Comparison of ENCODE assay signal across 9 cellular contexts in the genomic region with DNA sequence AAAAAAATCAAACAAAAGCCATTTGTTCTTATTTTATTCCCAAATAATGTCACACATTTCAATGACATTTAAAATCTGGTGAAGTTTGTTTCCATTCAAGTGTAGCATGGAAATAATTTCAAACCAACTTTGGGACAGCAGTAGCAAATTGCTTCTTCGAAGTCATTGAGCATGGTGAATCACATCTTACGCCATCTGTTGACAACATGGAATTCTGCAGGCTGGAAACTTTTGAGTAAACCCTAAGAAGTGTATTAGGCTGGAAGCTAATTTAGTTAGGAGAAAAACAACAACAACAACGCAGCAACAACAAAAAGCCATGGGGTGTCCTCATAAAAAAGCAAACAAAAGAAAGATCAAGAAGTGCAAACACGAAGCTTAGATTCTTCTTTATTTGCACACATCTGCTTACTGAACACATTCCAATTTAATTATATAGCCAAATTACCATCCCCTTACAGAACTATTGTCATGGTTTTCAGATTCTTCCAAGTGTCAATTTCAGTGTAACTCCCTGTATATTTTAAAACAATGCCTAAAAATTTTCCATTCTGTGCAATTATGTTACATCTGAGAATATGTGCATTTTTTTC.
A peak's percentile ranks its signal among the peaks of the same experiment; 100 is the strongest.
DNase-seq lines count a peak whose midpoint lies in the region; ATAC-seq and TF ChIP-seq lines count a peak whose summit lies in the region.
"Had no signal": no experiment of that assay in that cellular context is flagged by ENCODE, and none has a peak within 500 bp of the region (broad histone marks: within the 10 kb centered on the region; RNA-seq: fewer than 3 reads in every experiment).

No MANE protein-coding gene starts in this region.

- no peak overlapping the region for H3K27ac ChIP-seq in 22Rv1
- H3K27ac ChIP-seq in suprapubic skin: no peak overlapping the region

- H3K36me3 ChIP-seq in suprapubic skin: no peaks in the 10 kb centered on the region

- no peak overlapping the region for H3K27ac Mint-ChIP-seq in chondrocyte (ENCODE audit: unreplicated experiment)
- H3K27ac Mint-ChIP-seq in stimulated activated naive CD8-positive, alpha-beta T cell treated with anti-CD3 and anti-CD28 coated beads, Interleukin-15, amount 100 ng/mL, for 72 hours: peak overlapping the region in 1 of 2 donors; percentile 13
- H3K27ac Mint-ChIP-seq: activated naive CD4-positive, alpha-beta T cell treated with anti-CD3 and anti-CD28 coated beads, Interleukin-2, amount 50 U/mL, for 24 hours had no signal

- H3K27me3 ChIP-seq in suprapubic skin: no peaks in the 10 kb centered on the region

- TF ChIP-seq CTCF in 22Rv1 (IDR thresholded peaks at IDR 0.05) (peak; percentile 83), chondrocyte (IDR thresholded peaks at IDR 0.05) (peak; percentile 77), suprapubic skin (IDR thresholded peaks at IDR 0.05) (peak in 1 of 2 donors; percentile 11)

- H3K9me3 ChIP-seq in suprapubic skin: no peaks in the 10 kb centered on the region

- WGBS in suprapubic skin: 20% methylated on average over 4 of the region's 4 CpGs

- H3K4me1 ChIP-seq in suprapubic skin: no peaks in the 10 kb centered on the region

- peaks cover 5% of the 10 kb centered on the region for H3K27me3 Mint-ChIP-seq in chondrocyte (ENCODE audit: low read depth)
- H3K27me3 Mint-ChIP-seq in stimulated activated naive CD8-positive, alpha-beta T cell treated with anti-CD3 and anti-CD28 coated beads, Interleukin-15, amount 100 ng/mL, for 72 hours: no peaks in the 10 kb centered on the region
- H3K27me3 Mint-ChIP-seq: activated naive CD4-positive, alpha-beta T cell treated with anti-CD3 and anti-CD28 coated beads, Interleukin-2, amount 50 U/mL, for 24 hours had no signal

- no peaks in the 10 kb centered on the region for H3K36me3 Mint-ChIP-seq in chondrocyte (ENCODE audit: low read depth)
- H3K36me3 Mint-ChIP-seq: activated naive CD4-positive, alpha-beta T cell treated with anti-CD3 and anti-CD28 coated beads, Interleukin-2, amount 50 U/mL, for 24 hours had no signal

- no peak overlapping the region for H3K4me3 Mint-ChIP-seq in chondrocyte (ENCODE audit: unreplicated experiment)
- H3K4me3 Mint-ChIP-seq in stimulated activated naive CD8-positive, alpha-beta T cell treated with anti-CD3 and anti-CD28 coated beads, Interleukin-15, amount 100 ng/mL, for 72 hours: no peak overlapping the region
- H3K4me3 Mint-ChIP-seq: activated naive CD4-positive, alpha-beta T cell treated with anti-CD3 and anti-CD28 coated beads, Interleukin-2, amount 50 U/mL, for 24 hours had no signal

- no peak overlapping the region for H3K4me3 ChIP-seq in suprapubic skin

- H3K9me3 Mint-ChIP-seq in chondrocyte (ENCODE audit: low read depth): no peaks in the 10 kb centered on the region
- no peaks in the 10 kb centered on the region for H3K9me3 Mint-ChIP-seq in stimulated activated naive CD8-positive, alpha-beta T cell treated with anti-CD3 and anti-CD28 coated beads, Interleukin-15, amount 100 ng/mL, for 72 hours

- TF ChIP-seq POLR2A in suprapubic skin (IDR thresholded peaks at IDR 0.05): no peak

- peak; percentile 52 for DNase-seq in NCI-H2171 (lab: John Stamatoyannopoulos, UW)
- no peak for DNase-seq in chondrocyte (ENCODE audit: low spot score)
- peak; percentile 33 for DNase-seq in renal cortical epithelial cell (ENCODE audit: low read depth)
- DNase-seq in stimulated activated naive CD8-positive, alpha-beta T cell treated with anti-CD3 and anti-CD28 coated beads, Interleukin-15, amount 100 ng/mL, for 72 hours: no peak
- DNase-seq in dedifferentiated amniotic fluid mesenchymal stem cell (ENCODE audit: extremely low spot score): no peak
- DNase-seq in suprapubic skin (ENCODE audit: low spot score in 2 of 2): no peak

- peak; percentile 71 for ATAC-seq in GM18519 (IDR thresholded peaks at IDR 0.05; ENCODE audit: low FRiP score, unreplicated experiment)
- no peak for ATAC-seq in stimulated activated naive CD8-positive, alpha-beta T cell treated with anti-CD3 and anti-CD28 coated beads, Interleukin-15, amount 100 ng/mL, for 72 hours

- H3K4me1 Mint-ChIP-seq in chondrocyte (ENCODE audit: low read depth): no peaks in the 10 kb centered on the region
- H3K4me1 Mint-ChIP-seq in stimulated activated naive CD8-positive, alpha-beta T cell treated with anti-CD3 and anti-CD28 coated beads, Interleukin-15, amount 100 ng/mL, for 72 hours: no peaks in the 10 kb centered on the region
- H3K4me1 Mint-ChIP-seq: activated naive CD4-positive, alpha-beta T cell treated with anti-CD3 and anti-CD28 coated beads, Interleukin-2, amount 50 U/mL, for 24 hours had no signal

- no peak for TF ChIP-seq EP300 in suprapubic skin (IDR thresholded peaks at IDR 0.05)

Comparison
In these comparisons a context has a peak if more than half of its experiments do, and no peak if none do; other contexts are left out.
1. DNase-seq: peak in NCI-H2171 (single experiment) and renal cortical epithelial cell (single experiment); none in chondrocyte (single experiment), stimulated activated naive CD8-positive, alpha-beta T cell treated with anti-CD3 and anti-CD28 coated beads, Interleukin-15, amount 100 ng/mL, for 72 hours (0 of 2), dedifferentiated amniotic fluid mesenchymal stem cell (single experiment) and suprapubic skin (0 of 2).